Comparison of ENCODE assay signal across 9 cellular contexts in genomic region chr3:85252686-85253085, GRCh38.
"Had no signal": no experiment of that assay in that cellular context is flagged by ENCODE, and none has a peak within 500 bp of the region (broad histone marks: within the 10 kb centered on the region; RNA-seq: fewer than 3 reads in every experiment).

No MANE protein-coding gene starts in this region.

- H3K4me2 ChIP-seq: GM23338, KMS-11 had no signal

- H2AFZ ChIP-seq: GM23338 had no signal

- H3K4me3 ChIP-seq: GM23338 had no signal

- ATAC-seq: GM23338 had no signal

- H3K27ac ChIP-seq: KMS-11 had no signal

- H3K9ac ChIP-seq: KMS-11 had no signal

- FAIRE-seq: H1, H54, HTR-8/SVneo had no signal

- DNase-seq: H9, HCEC 1CT, HFFc6, KBM-7 had no signal
